ENCODE assay signal across 25 cellular contexts in the genomic region with DNA sequence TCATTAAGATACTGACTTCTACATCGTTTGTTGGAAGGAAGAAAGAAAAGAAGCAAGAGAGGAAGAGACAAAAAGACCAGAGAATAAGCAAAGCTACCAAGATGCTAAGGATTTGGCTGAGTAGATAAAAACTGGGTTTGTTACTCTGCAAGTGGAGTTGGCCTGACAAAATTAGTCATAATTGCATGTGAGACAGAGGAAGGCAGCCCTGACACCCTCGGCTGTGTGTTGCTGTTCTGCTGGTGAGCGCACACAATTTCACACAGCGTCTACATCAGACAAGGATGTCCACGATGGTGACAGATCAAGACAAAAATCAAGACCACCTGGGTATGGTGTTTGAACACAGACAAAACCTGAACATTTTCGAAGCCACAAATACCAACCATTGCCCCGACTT.
"Had no signal": no experiment of that assay in that cellular context is flagged by ENCODE, and none has a peak within 500 bp of the region (broad histone marks: within the 10 kb centered on the region; RNA-seq: fewer than 3 reads in every experiment).

No MANE protein-coding gene starts in this region.

- H3K36me3 ChIP-seq: neutrophil, pancreas, right lobe of liver, sigmoid colon, stomach, thoracic aorta, thyroid gland, tibial nerve, upper lobe of left lung had no signal

- H3K9me3 ChIP-seq: neutrophil, pancreas, psoas muscle, right lobe of liver, sigmoid colon, stomach, thoracic aorta, thyroid gland, tibial nerve, upper lobe of left lung had no signal

- H3K4me3 ChIP-seq: pancreas, psoas muscle, right lobe of liver, sigmoid colon, stomach, thoracic aorta, thyroid gland, tibial nerve, upper lobe of left lung had no signal

- DNase-seq: naive thymus-derived CD8-positive, alpha-beta T cell; nephron progenitor cell; nucleus accumbens; pancreas; psoas muscle; right cardiac atrium; right lobe of liver; sigmoid colon; small intestine; stimulated activated CD4-positive, alpha-beta T cell treated with anti-CD3 and anti-CD28 coated beads, Interleukin-15, amount 100 ng/mL, for 24 hours; stimulated activated CD4-positive, alpha-beta T cell treated with anti-CD3 and anti-CD28 coated beads, Interleukin-2, amount 100 ng/mL, for 24 hours; stimulated activated CD4-positive, alpha-beta T cell treated with anti-CD3 and anti-CD28 coated beads, Interleukin-2, amount 100 ng/mL, for 48 hours; stimulated activated CD4-positive, alpha-beta T cell treated with anti-CD3 and anti-CD28 coated beads, Interleukin-4, amount 100 ng/mL, for 24 hours; stimulated activated naive B cell treated with anti-CD40 and anti-IgM and Interleukin-4, amounts not matched to agents 10 μg/mL and 1 μg/mL and 100 μg/mL, for 72 hours; stimulated activated naive CD4-positive, alpha-beta T cell treated with Interleukin-2 at 50 U/mL for 16 hours; stomach; thyroid gland; trophoblast cell; upper lobe of left lung had no signal

- H3K27ac ChIP-seq: neutrophil, pancreas, psoas muscle, right lobe of liver, sigmoid colon, stomach, thoracic aorta, thyroid gland, tibial nerve, upper lobe of left lung had no signal

- FAIRE-seq: pancreas, small intestine, urothelium cell line had no signal

- H3K4me1 ChIP-seq: pancreas, psoas muscle, right lobe of liver, sigmoid colon, thyroid gland, tibial nerve, upper lobe of left lung had no signal

- H3K27me3 ChIP-seq: neutrophil, pancreas, right lobe of liver, sigmoid colon, stomach, thyroid gland, tibial nerve, upper lobe of left lung had no signal

- ATAC-seq: naive thymus-derived CD8-positive, alpha-beta T cell; natural killer cell treated with Interleukin-12 subunit alpha and Interleukin-12 subunit beta and Interleukin-15 and Interleukin-18, amount 100 ng/mL, for 72 hours; pancreas; psoas muscle; right cardiac atrium; right lobe of liver; stimulated activated effector memory CD8-positive, alpha-beta T cell treated with anti-CD3 and anti-CD28 coated beads, Interleukin-12 subunit alpha, Interleukin-12 subunit beta, amount 100 ng/mL, for 72 hours; stimulated activated naive B cell treated with anti-CD40 and anti-IgM and Interleukin-4, amounts not matched to agents 10 μg/mL and 1 μg/mL and 100 μg/mL, for 72 hours had no signal
